In the genomic region with DNA sequence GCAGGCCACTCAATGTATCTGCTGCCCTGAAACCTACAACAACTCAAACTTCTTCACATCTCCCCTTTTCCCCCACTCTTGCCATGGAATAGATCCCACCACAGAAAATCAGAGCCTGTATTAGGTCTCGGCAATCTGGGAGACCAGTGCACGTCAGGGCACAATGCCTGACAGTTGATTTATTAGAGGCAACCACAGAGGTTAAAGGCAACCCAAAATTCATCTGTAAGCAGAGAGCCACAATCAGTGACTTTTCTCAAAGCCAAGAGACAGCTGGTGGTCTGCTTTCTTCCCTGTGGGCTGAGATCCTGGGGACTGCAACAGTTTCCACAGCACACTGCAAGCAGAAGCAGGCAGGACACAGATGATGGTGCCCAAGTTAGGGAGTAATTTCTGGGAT, we compare ENCODE assay signal across 28 cellular contexts.
"Had no signal": no experiment of that assay in that cellular context is flagged by ENCODE, and none has a peak within 500 bp of the region (broad histone marks: within the 10 kb centered on the region; RNA-seq: fewer than 3 reads in every experiment).

No MANE protein-coding gene starts in this region.

- ATAC-seq: activated CD8-positive, alpha-beta T cell treated with anti-CD3 and anti-CD28 coated beads, Interleukin-2, amount 10 ng/mL, durations not matched to agents 7 days and 5 days; activated naive CD4-positive, alpha-beta T cell treated with anti-CD3 and anti-CD28 coated beads, Interleukin-2, amount 50 U/mL, for 72 hours; activated T-cell treated with anti-CD3 and anti-CD28 coated beads, Interleukin-2, amount 50 U/mL, for 72 hours; effector memory CD8-positive, alpha-beta T cell; heart left ventricle; naive thymus-derived CD4-positive, alpha-beta T cell; pancreas; stimulated activated memory B cell treated with anti-CD40 and anti-IgM and Interleukin-4, amounts not matched to agents 10 μg/mL and 1 μg/mL and 100 μg/mL, for 72 hours; stimulated activated naive CD8-positive, alpha-beta T cell treated with anti-CD3 and anti-CD28 coated beads, Interleukin-15, amount 100 ng/mL, for 72 hours; T-cell had no signal

- DNase-seq: activated B cell treated with CpG ODN at 0.5 μM for 24 hours; activated CD8-positive, alpha-beta T cell treated with anti-CD3 and anti-CD28 coated beads, Interleukin-2, amount 10 ng/mL, durations not matched to agents 7 days and 5 days; activated naive CD4-positive, alpha-beta T cell; activated T-cell treated with anti-CD3 and anti-CD28 coated beads for 4 hours; activated T-cell treated with anti-CD3 and anti-CD28 coated beads, Interleukin-2, amount 50 U/mL, for 72 hours; anterior cingulate cortex; effector memory CD8-positive, alpha-beta T cell; erythroblast; heart left ventricle; left ventricle myocardium inferior; naive thymus-derived CD4-positive, alpha-beta T cell; pancreas; retina; sigmoid colon; stimulated activated CD4-positive, alpha-beta T cell treated with anti-CD3 and anti-CD28 coated beads, Interleukin-1b, Interleukin-23, amount 100 ng/mL, for 48 hours; stimulated activated CD4-positive, alpha-beta T cell treated with anti-CD3 and anti-CD28 coated beads, Interleukin-4, amount 100 ng/mL, for 4 hours; stimulated activated CD8-positive, alpha-beta memory T cell treated with anti-CD3 and anti-CD28 coated beads, Interleukin-4, amount 100 ng/mL, for 48 hours; stimulated activated naive CD8-positive, alpha-beta T cell treated with anti-CD3 and anti-CD28 coated beads, Interleukin-15, amount 100 ng/mL, for 72 hours; T-cell; thyroid gland; upper lobe of left lung had no signal

- H3K36me3 Mint-ChIP-seq: activated naive CD4-positive, alpha-beta T cell treated with anti-CD3 and anti-CD28 coated beads, Interleukin-2, amount 50 U/mL, for 72 hours; naive thymus-derived CD4-positive, alpha-beta T cell; stimulated activated memory B cell treated with anti-CD40 and anti-IgM and Interleukin-4, amounts not matched to agents 10 μg/mL and 1 μg/mL and 100 μg/mL, for 72 hours; T-cell had no signal

- H3K36me3 ChIP-seq: brain microvascular endothelial cell, heart left ventricle, left ventricle myocardium inferior, pancreas, prostate gland, sigmoid colon, thyroid gland, upper lobe of left lung had no signal

- H3K4me3 Mint-ChIP-seq: activated B cell treated with CpG ODN at 0.5 μM for 24 hours; activated CD8-positive, alpha-beta T cell treated with anti-CD3 and anti-CD28 coated beads, Interleukin-2, amount 10 ng/mL, durations not matched to agents 7 days and 5 days; activated T-cell treated with anti-CD3 and anti-CD28 coated beads, Interleukin-2, amount 50 U/mL, for 72 hours; effector memory CD8-positive, alpha-beta T cell; naive thymus-derived CD4-positive, alpha-beta T cell; stimulated activated memory B cell treated with anti-CD40 and anti-IgM and Interleukin-4, amounts not matched to agents 10 μg/mL and 1 μg/mL and 100 μg/mL, for 72 hours; stimulated activated naive CD8-positive, alpha-beta T cell treated with anti-CD3 and anti-CD28 coated beads, Interleukin-15, amount 100 ng/mL, for 72 hours; T-cell; T-helper 2 cell treated with Interferon-gamma antibody and Interleukin-4, amounts not matched to agents 5 μg/mL and 100 μg/mL, for 36 hours had no signal

- H3K4me1 ChIP-seq: heart left ventricle, left ventricle myocardium inferior, pancreas, prostate gland, sigmoid colon, thyroid gland had no signal

- H3K27me3 ChIP-seq: brain microvascular endothelial cell, pancreas, sigmoid colon, thyroid gland, upper lobe of left lung had no signal

- H3K9me3 ChIP-seq: heart left ventricle, left ventricle myocardium inferior, pancreas, prostate gland, sigmoid colon, thyroid gland, upper lobe of left lung had no signal

- H3K9me3 Mint-ChIP-seq: activated B cell treated with CpG ODN at 0.5 μM for 24 hours; activated naive CD4-positive, alpha-beta T cell treated with anti-CD3 and anti-CD28 coated beads, Interleukin-2, amount 50 U/mL, for 72 hours; stimulated activated memory B cell treated with anti-CD40 and anti-IgM and Interleukin-4, amounts not matched to agents 10 μg/mL and 1 μg/mL and 100 μg/mL, for 72 hours; stimulated activated naive CD8-positive, alpha-beta T cell treated with anti-CD3 and anti-CD28 coated beads, Interleukin-15, amount 100 ng/mL, for 72 hours; T-helper 2 cell treated with Interferon-gamma antibody and Interleukin-4, amounts not matched to agents 5 μg/mL and 100 μg/mL, for 36 hours had no signal

- FAIRE-seq: pancreas had no signal

- H3K27ac Mint-ChIP-seq: activated B cell treated with CpG ODN at 0.5 μM for 24 hours; activated CD8-positive, alpha-beta T cell treated with anti-CD3 and anti-CD28 coated beads, Interleukin-2, amount 10 ng/mL, durations not matched to agents 7 days and 5 days; activated naive CD4-positive, alpha-beta T cell treated with anti-CD3 and anti-CD28 coated beads, Interleukin-2, amount 50 U/mL, for 72 hours; activated T-cell treated with anti-CD3 and anti-CD28 coated beads, Interleukin-2, amount 50 U/mL, for 72 hours; effector memory CD8-positive, alpha-beta T cell; naive thymus-derived CD4-positive, alpha-beta T cell; stimulated activated memory B cell treated with anti-CD40 and anti-IgM and Interleukin-4, amounts not matched to agents 10 μg/mL and 1 μg/mL and 100 μg/mL, for 72 hours; stimulated activated naive CD8-positive, alpha-beta T cell treated with anti-CD3 and anti-CD28 coated beads, Interleukin-15, amount 100 ng/mL, for 72 hours; T-cell; T-helper 2 cell treated with Interferon-gamma antibody and Interleukin-4, amounts not matched to agents 5 μg/mL and 100 μg/mL, for 36 hours had no signal

- H3K4me3 ChIP-seq: coronary artery, heart left ventricle, left ventricle myocardium inferior, pancreas, prostate gland, sigmoid colon, smooth muscle cell, thyroid gland, upper lobe of left lung had no signal

- H3K27me3 Mint-ChIP-seq: effector memory CD8-positive, alpha-beta T cell had no signal

- H3K27ac ChIP-seq: brain microvascular endothelial cell, coronary artery, heart left ventricle, left ventricle myocardium inferior, pancreas, prostate gland, sigmoid colon, thyroid gland, upper lobe of left lung had no signal

- H3K4me1 Mint-ChIP-seq: activated B cell treated with CpG ODN at 0.5 μM for 24 hours; naive thymus-derived CD4-positive, alpha-beta T cell; stimulated activated memory B cell treated with anti-CD40 and anti-IgM and Interleukin-4, amounts not matched to agents 10 μg/mL and 1 μg/mL and 100 μg/mL, for 72 hours; stimulated activated naive CD8-positive, alpha-beta T cell treated with anti-CD3 and anti-CD28 coated beads, Interleukin-15, amount 100 ng/mL, for 72 hours; T-cell had no signal
